14 cellular contexts compared by ENCODE assay signal in genomic region chr6:4466769-4467480, GRCh38.
DNase-seq lines count a peak whose midpoint lies in the region; ATAC-seq and TF ChIP-seq lines count a peak whose summit lies in the region.
"Had no signal": no experiment of that assay in that cellular context is flagged by ENCODE, and none has a peak within 500 bp of the region (broad histone marks: within the 10 kb centered on the region; RNA-seq: fewer than 3 reads in every experiment).

No MANE protein-coding gene starts in this region.

- no peak overlapping the region for H3K4me3 ChIP-seq in BE2C (ENCODE audit: low read depth, low read length)
- no peak overlapping the region for H3K4me3 ChIP-seq in brain microvascular endothelial cell (ENCODE audit: low read depth, low read length)
- no peak overlapping the region for H3K4me3 ChIP-seq in kidney epithelial cell (ENCODE audit: low read depth, low read length)

- H3K27ac ChIP-seq in brain microvascular endothelial cell = no peak overlapping the region

- TF ChIP-seq CTCF in BE2C (IDR thresholded peaks at IDR 0.05; ENCODE audit: low read depth, low read length) (peak; percentile 6; the same call in 1 of the 2 replicates), brain microvascular endothelial cell (IDR thresholded peaks at IDR 0.05; ENCODE audit: low read depth, low read length, missing control alignments) (peak; percentile 48), kidney epithelial cell (IDR thresholded peaks at IDR 0.05; ENCODE audit: insufficient read depth, low read length, poor library complexity, severe bottlenecking) (peak; percentile 6)

- H3K9me3 ChIP-seq in BE2C = no peaks in the 10 kb centered on the region; the same call in 1 of the 2 replicates

- H3K4me1 ChIP-seq in BE2C = no peaks in the 10 kb centered on the region

- DNase-seq in BE2C (no peak), M059J (ENCODE audit: low read depth) (peak; percentile 51), brain microvascular endothelial cell (no peak), kidney epithelial cell (ENCODE audit: low read depth) (no peak), hippocampal formation (lab: John Stamatoyannopoulos, UW) (no peak), Kasumi-1 (lab: John Stamatoyannopoulos, UW) (no peak)
- no peak for DNase-seq in stimulated activated CD4-positive, alpha-beta T cell treated with anti-CD3 and anti-CD28 coated beads, Interleukin-4, amount 100 ng/mL, for 1 hour
- DNase-seq: activated CD4-positive, alpha-beta memory T cell treated with anti-CD3 and anti-CD28 coated beads for 36 hours; C1 segment of cervical spinal cord; effector memory CD8-positive, alpha-beta T cell; natural killer cell; NCI-H82; stimulated activated CD8-positive, alpha-beta memory T cell treated with anti-CD3 and anti-CD28 coated beads, Interleukin-4, amount 100 ng/mL, for 48 hours had no signal

- H3K27me3 ChIP-seq in BE2C (no peaks in the 10 kb centered on the region), brain microvascular endothelial cell (replicated peaks) (no peaks in the 10 kb centered on the region), kidney epithelial cell (ENCODE audit: control insufficient read depth, insufficient read depth, low read length) (no peaks in the 10 kb centered on the region)

- H3K36me3 ChIP-seq in BE2C (no peaks in the 10 kb centered on the region), brain microvascular endothelial cell (replicated peaks) (no peaks in the 10 kb centered on the region), kidney epithelial cell (ENCODE audit: control insufficient read depth, insufficient read depth, low read length) (no peaks in the 10 kb centered on the region)

- no peak for ATAC-seq in GM18505 (IDR thresholded peaks at IDR 0.05; ENCODE audit: unreplicated experiment)
- ATAC-seq: effector memory CD8-positive, alpha-beta T cell; natural killer cell had no signal

- in situ Hi-C loops in brain microvascular endothelial cell (cut with HindIII; ENCODE audit: low pct_ligation_motif_present, low sequenced_read_pairs) = no loop called here

- no peak for TF ChIP-seq POLR2A in GM18505 (IDR thresholded peaks at IDR 0.05; ENCODE audit: borderline replicate concordance, extremely low read depth, insufficient read depth, insufficient read length)
